ENCODE assay signal across 8 cellular contexts in the genomic region with DNA sequence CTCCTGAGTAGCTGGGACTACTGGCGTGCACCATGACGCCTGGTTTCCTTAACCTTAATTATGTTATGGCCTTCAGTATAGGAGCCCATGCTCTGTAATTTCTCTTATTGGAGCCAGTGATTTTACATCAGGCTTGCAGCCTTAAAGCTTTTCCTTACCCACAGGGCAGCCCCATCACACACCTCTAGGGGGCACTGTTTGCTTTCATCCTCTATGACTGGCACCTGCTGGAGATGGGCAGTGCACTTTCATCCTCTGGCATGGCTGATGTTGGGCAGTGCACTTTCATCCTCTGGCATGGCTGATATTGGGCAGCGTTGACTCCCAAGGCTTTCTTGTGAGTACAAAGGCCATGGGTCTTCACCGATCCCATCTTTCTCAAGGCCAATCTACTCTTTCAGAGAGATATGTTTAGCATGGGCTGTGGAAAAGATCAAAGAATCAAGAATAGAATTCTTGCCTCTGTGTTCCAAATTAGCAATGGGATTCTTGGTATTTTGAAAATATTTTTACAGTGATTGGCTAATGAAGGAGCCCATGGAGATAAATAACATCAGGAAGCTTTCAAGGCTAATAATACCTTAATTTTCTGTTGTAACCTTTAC.
A peak's percentile ranks its signal among the peaks of the same experiment; 100 is the strongest.
DNase-seq lines count a peak whose midpoint lies in the region; ATAC-seq and TF ChIP-seq lines count a peak whose summit lies in the region.

No MANE protein-coding gene starts in this region.

- H3K27ac ChIP-seq in 22Rv1, result no peak overlapping the region

- DNase-seq in NCI-H69 (lab: John Stamatoyannopoulos, UW), result peak; percentile 81
- DNase-seq in activated T-cell treated with anti-CD3 and anti-CD28 coated beads, Interleukin-2, amount 50 U/mL, for 48 hours, result peak; percentile 69 to 70
- DNase-seq in iPS DF 19.7 (ENCODE audit: low read depth, low spot score), result peak; percentile 48
- DNase-seq in stimulated activated CD4-positive, alpha-beta T cell treated with anti-CD3 and anti-CD28 coated beads, Interleukin-4, amount 100 ng/mL, for 24 hours, result peak; percentile 45
- DNase-seq in effector CD4-positive, alpha-beta T cell, result no peak

- no peak for ATAC-seq in GM18517 (IDR thresholded peaks at IDR 0.05; ENCODE audit: unreplicated experiment)

- TF ChIP-seq CTCF in 22Rv1 (IDR thresholded peaks at IDR 0.05), result peak; percentile 85
- peak; percentile 76 for TF ChIP-seq CTCF in GM12872 (IDR thresholded peaks at IDR 0.05; ENCODE audit: insufficient read depth, low read depth, low read length)
